8 cellular contexts compared by ENCODE assay signal in the genomic region with DNA sequence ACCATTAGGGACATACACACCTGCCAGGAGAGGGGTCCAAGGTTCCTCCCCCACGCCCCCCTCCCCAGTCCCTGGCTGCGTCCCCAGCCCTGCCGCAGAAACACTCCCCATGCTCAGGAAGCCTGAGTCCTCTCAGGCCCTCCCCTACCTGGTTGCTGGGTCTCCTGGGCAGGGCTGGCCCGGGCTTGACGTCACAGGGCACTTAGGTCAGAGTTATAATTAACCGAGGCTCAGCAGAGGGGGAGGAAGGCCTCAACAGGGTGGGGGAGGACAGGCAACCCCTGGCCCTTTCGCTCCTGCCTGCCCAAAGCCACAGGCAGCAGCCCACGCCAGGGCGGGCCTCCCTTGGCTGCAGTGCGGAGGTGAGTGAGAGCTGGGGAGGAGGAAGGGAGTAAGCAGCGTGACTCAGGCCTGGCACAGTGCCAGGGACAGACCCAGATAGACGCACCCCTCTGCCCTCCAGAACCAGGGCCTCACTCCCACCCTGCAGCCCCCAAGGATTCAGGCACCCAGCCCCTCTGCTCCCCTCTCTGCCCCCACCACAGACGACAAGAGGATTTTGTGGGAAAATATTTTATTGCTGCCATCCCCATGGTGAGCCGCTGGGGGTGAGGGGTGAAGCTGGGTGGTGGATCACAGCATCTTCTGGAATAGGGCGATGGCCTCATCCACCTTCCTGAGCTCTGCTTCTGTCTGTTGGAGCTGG. TPM values are rescaled to one million over a fixed set of nuclear protein-coding genes. Genes with fewer than 3 reads are reported as not detected.
DNase-seq lines count a peak whose midpoint lies in the region; ATAC-seq and TF ChIP-seq lines count a peak whose summit lies in the region.

A gene with protein sequence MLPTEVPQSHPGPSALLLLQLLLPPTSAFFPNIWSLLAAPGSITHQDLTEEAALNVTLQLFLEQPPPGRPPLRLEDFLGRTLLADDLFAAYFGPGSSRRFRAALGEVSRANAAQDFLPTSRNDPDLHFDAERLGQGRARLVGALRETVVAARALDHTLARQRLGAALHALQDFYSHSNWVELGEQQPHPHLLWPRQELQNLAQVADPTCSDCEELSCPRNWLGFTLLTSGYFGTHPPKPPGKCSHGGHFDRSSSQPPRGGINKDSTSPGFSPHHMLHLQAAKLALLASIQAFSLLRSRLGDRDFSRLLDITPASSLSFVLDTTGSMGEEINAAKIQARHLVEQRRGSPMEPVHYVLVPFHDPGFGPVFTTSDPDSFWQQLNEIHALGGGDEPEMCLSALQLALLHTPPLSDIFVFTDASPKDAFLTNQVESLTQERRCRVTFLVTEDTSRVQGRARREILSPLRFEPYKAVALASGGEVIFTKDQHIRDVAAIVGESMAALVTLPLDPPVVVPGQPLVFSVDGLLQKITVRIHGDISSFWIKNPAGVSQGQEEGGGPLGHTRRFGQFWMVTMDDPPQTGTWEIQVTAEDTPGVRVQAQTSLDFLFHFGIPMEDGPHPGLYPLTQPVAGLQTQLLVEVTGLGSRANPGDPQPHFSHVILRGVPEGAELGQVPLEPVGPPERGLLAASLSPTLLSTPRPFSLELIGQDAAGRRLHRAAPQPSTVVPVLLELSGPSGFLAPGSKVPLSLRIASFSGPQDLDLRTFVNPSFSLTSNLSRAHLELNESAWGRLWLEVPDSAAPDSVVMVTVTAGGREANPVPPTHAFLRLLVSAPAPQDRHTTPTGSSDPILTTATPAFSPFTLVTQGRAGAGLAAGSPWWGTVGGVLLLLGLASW (minus strand): TSS at position 368 of the 706 bp plus-strand sequence. CDS start 549 bp downstream, outside the sequence.

- peak within 1 kb of the TSS; percentile 59 for H3K27ac Mint-ChIP-seq in Caco-2 (ENCODE audit: unreplicated experiment)
- peak within 1 kb of the TSS; percentile 28 to 61 for H3K27ac Mint-ChIP-seq in T-cell
- peak within 1 kb of the TSS; percentile 87 for H3K27ac Mint-ChIP-seq in activated naive CD8-positive, alpha-beta T cell treated with anti-CD3 and anti-CD28 coated beads, Interleukin-2, amount 10 ng/mL, durations not matched to agents 7 days and 5 days

- H3K9me3 Mint-ChIP-seq in Caco-2 (ENCODE audit: unreplicated experiment), result no peaks in the 10 kb centered on the region
- no peaks in the 10 kb centered on the region for H3K9me3 Mint-ChIP-seq in T-cell
- H3K9me3 Mint-ChIP-seq in activated naive CD8-positive, alpha-beta T cell treated with anti-CD3 and anti-CD28 coated beads, Interleukin-2, amount 10 ng/mL, durations not matched to agents 7 days and 5 days, result no peaks in the 10 kb centered on the region

- DNase-seq in Caco-2 (peak; percentile 69 to 85), MM.1S (peak; percentile 96), T-cell (peak in 33 of 34 experiments; percentile 10 to 59 (median 34)), right atrium auricular region (ENCODE audit: low spot score) (no peak), smooth muscle cell (lab: John Stamatoyannopoulos, UW; ENCODE audit: unreplicated experiment) (no peak), cortex of kidney (lab: John Stamatoyannopoulos, UW) (no peak)
- peak; percentile 72 for DNase-seq in activated naive CD8-positive, alpha-beta T cell treated with anti-CD3 and anti-CD28 coated beads, Interleukin-2, amount 10 ng/mL, durations not matched to agents 7 days and 5 days

- POLR2A ChIA-PET in Caco-2 (lab: Charles Lee), result interaction anchor here (0.5 to 0.7 kb wide), 2 partner anchors 30 to 117 kb away, joined by 3 to 5 read pairs; partner anchors contain the start of genes C6orf47 and LSM2
- POLR2A ChIA-PET in T-cell (lab: Charles Lee), result no interaction called here
- POLR2A ChIA-PET in activated naive CD8-positive, alpha-beta T cell treated with anti-CD3 and anti-CD28 coated beads, Interleukin-2, amount 10 ng/mL, durations not matched to agents 7 days and 5 days (lab: Charles Lee), result interaction anchor here (0.5 to 2.2 kb wide), 8 partner anchors 10 to 96 kb away, joined by 3 to 7 read pairs (median 4); partner anchors contain the start of genes HSPA1A, HSPA1L, LSM2 and LY6G5C

- H3K9ac ChIP-seq in MM.1S (ENCODE audit: low read length) (peak within 1 kb of the TSS; percentile 93), smooth muscle cell (ENCODE audit: low read depth) (peak within 1 kb of the TSS; percentile 36)

- H3K4me3 ChIP-seq in Caco-2 (ENCODE audit: low read depth, low read length) (no peak within 1 kb of the TSS), MM.1S (ENCODE audit: low read length) (peak within 1 kb of the TSS; percentile 59), right atrium auricular region (peak within 1 kb of the TSS; percentile 8 to 24), smooth muscle cell (no peak within 1 kb of the TSS)

- peaks cover 23% of the 10 kb centered on the region for H3K4me1 ChIP-seq in Caco-2
- peaks cover 30% of the 10 kb centered on the region for H3K4me1 ChIP-seq in MM.1S (ENCODE audit: low read length)
- H3K4me1 ChIP-seq in right atrium auricular region, result peaks cover 0 to 17% of the 10 kb centered on the region in 2 donors
- H3K4me1 ChIP-seq in smooth muscle cell (ENCODE audit: low read depth), result peaks cover 8% of the 10 kb centered on the region

- ATAC-seq in GM21825 (IDR thresholded peaks at IDR 0.05; ENCODE audit: unreplicated experiment) (peak; percentile 71), T-cell (replicated peaks in 1 of 4) (peak; percentile 64 to 76 (median 71))
- peak; percentile 77 for ATAC-seq in activated naive CD8-positive, alpha-beta T cell treated with anti-CD3 and anti-CD28 coated beads, Interleukin-2, amount 10 ng/mL, durations not matched to agents 7 days and 5 days (ENCODE audit: low read depth)

- H3K27me3 Mint-ChIP-seq in Caco-2 (ENCODE audit: insufficient read depth, unreplicated experiment) (no peaks in the 10 kb centered on the region), T-cell (no peaks in the 10 kb centered on the region)
- no peaks in the 10 kb centered on the region for H3K27me3 Mint-ChIP-seq in activated naive CD8-positive, alpha-beta T cell treated with anti-CD3 and anti-CD28 coated beads, Interleukin-2, amount 10 ng/mL, durations not matched to agents 7 days and 5 days

- H3K9me2 ChIP-seq in MM.1S (replicated peaks; ENCODE audit: insufficient read depth, low read length), result no peaks in the 10 kb centered on the region

- H3K27ac ChIP-seq in MM.1S (ENCODE audit: low read length), result peak within 1 kb of the TSS; percentile 96
- peak within 1 kb of the TSS; percentile 61 to 70 for H3K27ac ChIP-seq in right atrium auricular region
- peak within 1 kb of the TSS; percentile 61 for H3K27ac ChIP-seq in smooth muscle cell (ENCODE audit: low read depth)

- peaks cover 31% of the 10 kb centered on the region for H3K79me2 ChIP-seq in MM.1S (ENCODE audit: low read length)
- no peaks in the 10 kb centered on the region for H3K79me2 ChIP-seq in smooth muscle cell (ENCODE audit: low read depth)

- H3K4me3 Mint-ChIP-seq in Caco-2 (ENCODE audit: unreplicated experiment) (no peak within 1 kb of the TSS), T-cell (peak within 1 kb of the TSS in 1 of 3 donors; percentile 54)
- H3K4me3 Mint-ChIP-seq in activated naive CD8-positive, alpha-beta T cell treated with anti-CD3 and anti-CD28 coated beads, Interleukin-2, amount 10 ng/mL, durations not matched to agents 7 days and 5 days, result peak within 1 kb of the TSS; percentile 69

- peaks cover 5% of the 10 kb centered on the region for H3K4me1 Mint-ChIP-seq in Caco-2 (ENCODE audit: low read depth, unreplicated experiment)
- H3K4me1 Mint-ChIP-seq in T-cell, result peaks cover 31 to 41% (median 33%) of the 10 kb centered on the region in 3 donors
- peaks cover 25% of the 10 kb centered on the region for H3K4me1 Mint-ChIP-seq in activated naive CD8-positive, alpha-beta T cell treated with anti-CD3 and anti-CD28 coated beads, Interleukin-2, amount 10 ng/mL, durations not matched to agents 7 days and 5 days

- H3K4me2 ChIP-seq in MM.1S (ENCODE audit: low read depth, low read length) (peak within 1 kb of the TSS; percentile 99), smooth muscle cell (peak within 1 kb of the TSS; percentile 48)

- WGBS in smooth muscle cell (ENCODE audit: low lambda C conversion rate), result 38% methylated on average over 15 of the region's 15 CpGs

- no TSS peak for BruUV-seq in Caco-2 (replicated peaks; lab: Mats Ljungman, UMichigan)

- H3K36me3 ChIP-seq in Caco-2 (ENCODE audit: control insufficient read depth, insufficient read depth, low read length) (no peaks in the 10 kb centered on the region), MM.1S (replicated peaks; ENCODE audit: insufficient read depth, low read length) (0 out of 2 replicates have a peak, but pooled peaks cover 8% of the 10 kb centered on the region), right atrium auricular region (peaks cover 44% of the 10 kb centered on the region), smooth muscle cell (ENCODE audit: low read depth) (no peaks in the 10 kb centered on the region)

- peaks cover 30% of the 10 kb centered on the region for H3K36me3 Mint-ChIP-seq in Caco-2 (ENCODE audit: insufficient read depth, unreplicated experiment)
- peaks cover 13% of the 10 kb centered on the region for H3K36me3 Mint-ChIP-seq in T-cell
- peaks cover 1% of the 10 kb centered on the region for H3K36me3 Mint-ChIP-seq in activated naive CD8-positive, alpha-beta T cell treated with anti-CD3 and anti-CD28 coated beads, Interleukin-2, amount 10 ng/mL, durations not matched to agents 7 days and 5 days

- H3K9me3 ChIP-seq in Caco-2 (no peaks in the 10 kb centered on the region), MM.1S (replicated peaks; ENCODE audit: insufficient read depth, low read length) (no peaks in the 10 kb centered on the region), right atrium auricular region (no peaks in the 10 kb centered on the region), smooth muscle cell (replicated peaks; ENCODE audit: low read depth) (no peaks in the 10 kb centered on the region)

- CTCF ChIA-PET in Caco-2 (lab: Charles Lee) (no interaction called here), T-cell (lab: Charles Lee) (interaction anchor here in 1 of 2 donors (0.6 to 0.7 kb wide), 2 partner anchors 53 to 80 kb away, joined by 3 to 4 read pairs; no protein-coding TSS in a partner anchor)

- H2AFZ ChIP-seq in MM.1S (ENCODE audit: low read length) (peak within 1 kb of the TSS; percentile 32; the same call in 1 of the 2 replicates), smooth muscle cell (ENCODE audit: low read depth) (no peak within 1 kb of the TSS)

- H4K20me1 ChIP-seq in MM.1S (ENCODE audit: insufficient read depth, low read length), result no peaks in the 10 kb centered on the region
- H4K20me1 ChIP-seq in smooth muscle cell (ENCODE audit: low read depth), result no peaks in the 10 kb centered on the region

- H3K27me3 ChIP-seq in Caco-2 (replicated peaks; ENCODE audit: control insufficient read depth, insufficient read depth, low read length) (no peaks in the 10 kb centered on the region), MM.1S (replicated peaks; ENCODE audit: insufficient read depth, low read length) (no peaks in the 10 kb centered on the region), right atrium auricular region (no peaks in the 10 kb centered on the region), smooth muscle cell (ENCODE audit: low read depth) (no peaks in the 10 kb centered on the region)

- intact Hi-C loops in Caco-2 (cut with micrococcal nuclease; ENCODE audit: unreplicated experiment), result loop anchor here (1.0 kb wide), 1 partner anchor 14 kb away; no protein-coding TSS in a partner anchor

- no peak for TF ChIP-seq CTCF in Caco-2 (IDR thresholded peaks at IDR 0.05; ENCODE audit: insufficient read depth in 1 of 2, low read depth in 1 of 2, low read length in 1 of 2, severe bottlenecking in 1 of 2, unreplicated experiment in 1 of 2)
- no peak for TF ChIP-seq CTCF in MM.1S (IDR thresholded peaks at IDR 0.05; ENCODE audit: low read length)
- no peak for TF ChIP-seq CTCF in right atrium auricular region (IDR thresholded peaks at IDR 0.05)
- TF ChIP-seq CTCF in smooth muscle cell (IDR thresholded peaks at IDR 0.05; ENCODE audit: borderline replicate concordance, insufficient read depth, poor library complexity, severe bottlenecking), result no peak

- H3F3A ChIP-seq in MM.1S (ENCODE audit: insufficient read depth, low read length) (peaks cover 33% of the 10 kb centered on the region), smooth muscle cell (ENCODE audit: low read depth) (peaks cover 11% of the 10 kb centered on the region)

RNA-seq across cellular contexts. Expression of the gene that starts here (rescaled TPM):
- total RNA-seq in Caco-2 (2022), result 0.61 and 1.5 TPM in 2 replicates
- 1 to 10 TPM; 1.4 to 8.0 (median 2.1) TPM for total RNA-seq in T-cell
- total RNA-seq in activated naive CD8-positive, alpha-beta T cell treated with anti-CD3 and anti-CD28 coated beads, Interleukin-2, amount 10 ng/mL, durations not matched to agents 7 days and 5 days, result 1 to 10 TPM; 5.2 to 5.7 TPM
- total RNA-seq in right atrium auricular region, result 1 to 10 TPM; 4.1 to 7.5 TPM
- total RNA-seq in smooth muscle cell, result 0.22 and 0.58 TPM in 2 replicates
- 0.08 and 0.28 TPM in 2 replicates for polyA plus RNA-seq in smooth muscle cell

Comparison
In these comparisons a context has a peak if more than half of its experiments do, and no peak if none do; other contexts are left out.
1. DNase-seq: peak in Caco-2 (2 of 2), MM.1S (single experiment), T-cell (33 of 34) and activated naive CD8-positive, alpha-beta T cell treated with anti-CD3 and anti-CD28 coated beads, Interleukin-2, amount 10 ng/mL, durations not matched to agents 7 days and 5 days (single experiment); none in right atrium auricular region (single experiment), smooth muscle cell (single experiment) and cortex of kidney (single experiment).
2. H3K4me3 ChIP-seq: peak in MM.1S (single experiment) and right atrium auricular region (2 of 2); none in Caco-2 (single experiment) and smooth muscle cell (single experiment).
3. POLR2A ChIA-PET loops: an anchor here in Caco-2 (0.5 to 0.7 kb wide) and activated naive CD8-positive, alpha-beta T cell treated with anti-CD3 and anti-CD28 coated beads, Interleukin-2, amount 10 ng/mL, durations not matched to agents 7 days and 5 days (0.5 to 2.2 kb wide); none called in T-cell.
4. Peak in every context shown above with its lines, with median percentiles within 50 percentile points of each other: H3K27ac Mint-ChIP-seq, ATAC-seq and H3K27ac ChIP-seq.